In the genomic region with DNA sequence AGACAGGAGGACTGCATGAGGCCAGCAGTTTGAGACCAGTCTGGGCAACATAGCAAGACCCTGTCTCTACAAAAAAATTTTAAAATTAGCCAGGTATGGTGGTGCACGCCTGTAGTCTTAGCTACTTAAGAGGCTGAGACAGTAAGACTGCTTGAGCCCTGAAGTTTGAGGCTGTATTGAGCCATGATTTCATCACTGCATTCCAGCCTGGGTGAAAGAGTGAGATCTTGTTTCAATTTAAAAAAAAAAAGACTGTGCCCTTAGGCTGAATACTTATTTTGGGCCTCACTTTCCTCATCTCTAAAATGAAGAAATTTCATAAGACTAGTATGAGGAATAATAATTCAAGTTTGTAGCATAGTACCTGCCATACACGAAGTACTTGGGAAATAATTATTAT, we compare ENCODE assay signal across 1 cellular context.
TF ChIP-seq lines count a peak whose summit lies in the region.

No MANE protein-coding gene starts in this region.

TF ChIP-seq in endothelial cell of umbilical vein, 7 proteins besides CTCF, POLR2A, EP300 and RAD21 (continued from another document):
- TF ChIP-seq GATA2 (IDR thresholded peaks at IDR 0.05; ENCODE audit: insufficient read depth, insufficient read length, low read depth, low read length) = no peak
